ENCODE assay signal across 9 cellular contexts in genomic region chr18:23307567-23308295, GRCh38.
DNase-seq lines count a peak whose midpoint lies in the region; ATAC-seq and TF ChIP-seq lines count a peak whose summit lies in the region.
"Had no signal": no experiment of that assay in that cellular context is flagged by ENCODE, and none has a peak within 500 bp of the region (broad histone marks: within the 10 kb centered on the region; RNA-seq: fewer than 3 reads in every experiment).

No MANE protein-coding gene starts in this region.

- DNase-seq in activated naive CD4-positive, alpha-beta T cell treated with anti-CD3 and anti-CD28 coated beads, Interleukin-2, amount 10 ng/mL, durations not matched to agents 7 days and 5 days = peak; percentile 58
- no peak for DNase-seq in activated naive CD4-positive, alpha-beta T cell treated with Interleukin-2 at 50 U/mL for 16 hours
- DNase-seq in Jurkat, Clone E6-1 (ENCODE audit: low read depth, low spot score) = peak; percentile 26
- DNase-seq in choroid plexus epithelial cell (ENCODE audit: low read depth) = peak; percentile 80
- DNase-seq in vagina (ENCODE audit: extremely low spot score in 2 of 2) = no peak
- no peak for DNase-seq in left ventricle myocardium inferior
- DNase-seq in GM23338 (ENCODE audit: low spot score) = no peak
- DNase-seq in omental fat pad (ENCODE audit: low spot score) = no peak
- DNase-seq: NCI-H69 had no signal

- no peak for ATAC-seq in GM23338
- ATAC-seq in omental fat pad (ENCODE audit: low FRiP score) = no peak

- H3K36me3 ChIP-seq in vagina (no peaks in the 10 kb centered on the region), left ventricle myocardium inferior (no peaks in the 10 kb centered on the region), GM23338 (ENCODE audit: insufficient read depth) (no peaks in the 10 kb centered on the region)

- H3K27me3 Mint-ChIP-seq in activated naive CD4-positive, alpha-beta T cell treated with anti-CD3 and anti-CD28 coated beads, Interleukin-2, amount 10 ng/mL, durations not matched to agents 7 days and 5 days = no peaks in the 10 kb centered on the region
- no peaks in the 10 kb centered on the region for H3K27me3 Mint-ChIP-seq in GM23338 (ENCODE audit: insufficient read depth, low read depth, poor library complexity)

- peaks cover 13% of the 10 kb centered on the region for H3K4me1 ChIP-seq in vagina
- peaks cover 9% of the 10 kb centered on the region for H3K4me1 ChIP-seq in left ventricle myocardium inferior
- no peaks in the 10 kb centered on the region for H3K4me1 ChIP-seq in GM23338 (ENCODE audit: insufficient read depth)

- no peaks in the 10 kb centered on the region for H3K79me2 ChIP-seq in GM23338 (replicated peaks; ENCODE audit: insufficient read depth)

- peak overlapping the region; percentile 89 for H3K27ac Mint-ChIP-seq in activated naive CD4-positive, alpha-beta T cell treated with anti-CD3 and anti-CD28 coated beads, Interleukin-2, amount 10 ng/mL, durations not matched to agents 7 days and 5 days
- no peak overlapping the region for H3K27ac Mint-ChIP-seq in GM23338

- H3K27ac ChIP-seq in vagina (peak overlapping the region; percentile 25), left ventricle myocardium inferior (replicated peaks) (no peak overlapping the region), GM23338 (ENCODE audit: low read depth) (no peak overlapping the region)

- H4K20me1 ChIP-seq in GM23338 (replicated peaks; ENCODE audit: insufficient read depth) = no peaks in the 10 kb centered on the region

- no peak for TF ChIP-seq CTCF in choroid plexus epithelial cell (conservative IDR thresholded peaks at IDR 0.05; ENCODE audit: low read depth, low read length)
- no peak for TF ChIP-seq CTCF in vagina (IDR thresholded peaks at IDR 0.05)
- TF ChIP-seq CTCF in left ventricle myocardium inferior (IDR thresholded peaks at IDR 0.05; ENCODE audit: borderline replicate concordance) = no peak
- no peak for TF ChIP-seq CTCF in GM23338 (conservative IDR thresholded peaks at IDR 0.05; ENCODE audit: low read depth in 2 of 2)
- TF ChIP-seq CTCF in omental fat pad (IDR thresholded peaks at IDR 0.05) = no peak

- no peaks in the 10 kb centered on the region for H3K27me3 ChIP-seq in vagina
- H3K27me3 ChIP-seq in left ventricle myocardium inferior (ENCODE audit: low read depth) = no peaks in the 10 kb centered on the region
- no peaks in the 10 kb centered on the region for H3K27me3 ChIP-seq in GM23338 (ENCODE audit: insufficient read depth)

- intact Hi-C loops in vagina (cut with DNase I) (no loop called here), left ventricle myocardium inferior (cut with micrococcal nuclease) (no loop called here)

- no peaks in the 10 kb centered on the region for H3F3A ChIP-seq in GM23338 (replicated peaks; ENCODE audit: low read depth)

- no peak for TF ChIP-seq POLR2A in vagina (IDR thresholded peaks at IDR 0.05)

- peaks cover 4% of the 10 kb centered on the region for H3K36me3 Mint-ChIP-seq in activated naive CD4-positive, alpha-beta T cell treated with anti-CD3 and anti-CD28 coated beads, Interleukin-2, amount 10 ng/mL, durations not matched to agents 7 days and 5 days
- H3K36me3 Mint-ChIP-seq in GM23338 (ENCODE audit: low read depth) = no peaks in the 10 kb centered on the region

- CTCF ChIA-PET in activated naive CD4-positive, alpha-beta T cell treated with anti-CD3 and anti-CD28 coated beads, Interleukin-2, amount 10 ng/mL, durations not matched to agents 7 days and 5 days (lab: Charles Lee) = interaction anchor here (1.0 kb wide), 1 partner anchor 77 kb away, joined by 3 read pairs; no protein-coding TSS in a partner anchor

- H3K4me1 Mint-ChIP-seq in activated naive CD4-positive, alpha-beta T cell treated with anti-CD3 and anti-CD28 coated beads, Interleukin-2, amount 10 ng/mL, durations not matched to agents 7 days and 5 days = peaks cover 41% of the 10 kb centered on the region
- peaks cover 7% of the 10 kb centered on the region; the same call in 2 of the 3 replicates for H3K4me1 Mint-ChIP-seq in GM23338

- no peak overlapping the region for H2AFZ ChIP-seq in GM23338

- no peak overlapping the region for H3K4me2 ChIP-seq in GM23338

- H3K9me3 ChIP-seq in vagina = no peaks in the 10 kb centered on the region
- H3K9me3 ChIP-seq in left ventricle myocardium inferior (replicated peaks) = no peaks in the 10 kb centered on the region

- H3K4me3 ChIP-seq in Jurkat, Clone E6-1 (ENCODE audit: low read length) = no peak overlapping the region
- no peak overlapping the region for H3K4me3 ChIP-seq in choroid plexus epithelial cell (ENCODE audit: low read depth, low read length)
- H3K4me3 ChIP-seq in vagina = no peak overlapping the region
- no peak overlapping the region for H3K4me3 ChIP-seq in left ventricle myocardium inferior
- no peak overlapping the region for H3K4me3 ChIP-seq in GM23338

- H3K9me2 ChIP-seq in GM23338 (ENCODE audit: insufficient read depth) = no peaks in the 10 kb centered on the region

- H3K9me3 Mint-ChIP-seq in activated naive CD4-positive, alpha-beta T cell treated with anti-CD3 and anti-CD28 coated beads, Interleukin-2, amount 10 ng/mL, durations not matched to agents 7 days and 5 days = no peaks in the 10 kb centered on the region
- H3K9me3 Mint-ChIP-seq in GM23338 = no peaks in the 10 kb centered on the region

- H3K4me3 Mint-ChIP-seq in activated naive CD4-positive, alpha-beta T cell treated with anti-CD3 and anti-CD28 coated beads, Interleukin-2, amount 10 ng/mL, durations not matched to agents 7 days and 5 days = no peak overlapping the region
- no peak overlapping the region for H3K4me3 Mint-ChIP-seq in GM23338

TF ChIP-seq in GM23338, 12 proteins besides CTCF, POLR2A, EP300 and RAD21:
- TF ChIP-seq ZNF331 (CRISPR knock-in tag; IDR thresholded peaks at IDR 0.05; ENCODE audit: low read depth) (no peak), CREB1 (CRISPR knock-in tag; IDR thresholded peaks at IDR 0.05; ENCODE audit: low read depth) (no peak)

Comparison
In these comparisons a context has a peak if more than half of its experiments do, and no peak if none do; other contexts are left out.
1. DNase-seq: peak in activated naive CD4-positive, alpha-beta T cell treated with anti-CD3 and anti-CD28 coated beads, Interleukin-2, amount 10 ng/mL, durations not matched to agents 7 days and 5 days (single experiment), Jurkat, Clone E6-1 (single experiment) and choroid plexus epithelial cell (single experiment); none in activated naive CD4-positive, alpha-beta T cell treated with Interleukin-2 at 50 U/mL for 16 hours (single experiment), vagina (0 of 2), left ventricle myocardium inferior (single experiment), GM23338 (single experiment) and omental fat pad (single experiment).